In the genomic region with DNA sequence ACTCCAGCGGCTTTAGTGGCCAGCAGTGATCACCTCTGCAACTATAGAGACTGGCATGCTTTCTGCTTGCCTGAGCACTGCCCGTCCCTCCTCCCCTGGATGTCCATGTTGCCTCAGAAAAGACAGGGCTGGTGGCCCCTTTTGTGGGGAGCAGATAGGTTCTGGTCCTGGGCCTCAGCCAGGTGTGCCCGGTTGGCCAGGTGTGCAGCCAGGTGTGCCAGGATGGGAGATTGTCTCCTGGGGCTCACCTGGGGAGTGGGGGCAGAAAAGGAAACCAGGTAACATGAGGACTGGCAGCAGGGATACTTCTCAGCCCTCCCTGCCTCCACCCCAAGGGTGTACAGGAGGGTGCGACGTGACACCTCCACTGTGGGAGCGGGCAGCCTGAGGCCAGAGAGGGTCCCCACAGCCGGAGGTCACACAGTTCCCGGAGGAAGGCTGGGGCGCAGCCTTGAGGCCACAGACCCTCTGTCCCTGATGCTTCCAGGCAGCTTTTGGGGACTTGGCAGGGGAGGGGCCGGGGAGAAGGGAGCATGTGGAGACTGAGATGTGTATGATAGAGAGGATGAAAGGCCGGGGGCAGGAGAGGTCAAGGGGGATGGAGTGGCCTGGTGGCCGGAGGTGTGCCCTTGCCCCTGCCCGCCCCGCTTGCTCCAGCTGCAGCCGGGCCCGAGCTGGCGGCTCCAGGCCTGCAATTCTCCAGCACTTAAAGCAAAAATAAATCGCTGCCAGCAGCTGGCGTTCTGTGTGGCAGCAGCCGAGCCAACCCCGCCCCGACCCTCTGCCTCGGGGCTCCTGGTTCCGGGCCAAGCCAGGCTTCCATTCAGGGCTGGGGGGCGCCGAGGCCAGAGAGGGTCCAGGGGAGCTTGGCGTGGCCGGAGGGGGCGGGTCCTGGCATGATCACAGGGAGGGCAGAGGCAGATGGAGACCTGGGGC, we compare ENCODE assay signal across 20 cellular contexts. TPM values are rescaled to one million over a fixed set of nuclear protein-coding genes. Genes with fewer than 3 reads are reported as not detected.
"Had no signal": no experiment of that assay in that cellular context is flagged by ENCODE, and none has a peak within 500 bp of the region (broad histone marks: within the 10 kb centered on the region; RNA-seq: fewer than 3 reads in every experiment).

No MANE protein-coding gene starts in this region.

- H3K4me3 ChIP-seq: right atrium auricular region, skin epidermis had no signal

- H3K36me3 ChIP-seq: right atrium auricular region had no signal

- H3K9me3 Mint-ChIP-seq: activated naive CD4-positive, alpha-beta T cell treated with anti-CD3 and anti-CD28 coated beads for 36 hours; activated naive CD8-positive, alpha-beta T cell treated with anti-CD3 and anti-CD28 coated beads, Interleukin-2, amount 50 U/mL, for 24 hours; activated T-helper 2 cell treated with anti-CD3 and anti-CD28 coated beads, Interferon-gamma antibody, Interleukin-2, Interleukin-4, amounts not matched to agents 10 μg/mL and 5 μg/mL and 100 μg/mL, durations not matched to agents 14 hours and 24 hours and 36 hours; dendritic cell treated with granulocyte-macrophage colony-stimulating factor and Interleukin-4, amounts not matched to agents 40 ng/mL and 50 ng/mL, for 4 days; natural killer cell had no signal

- H3K9me3 ChIP-seq: right atrium auricular region had no signal

- H3K27me3 ChIP-seq: right atrium auricular region had no signal

- DNase-seq: activated CD4-positive, alpha-beta T cell treated with anti-CD3 and anti-CD28 coated beads, Interleukin-2, amount 50 U/mL, for 48 hours; activated CD4-positive, CD25-positive, alpha-beta regulatory T cell treated with anti-CD3 and anti-CD28 coated beads, Interleukin-2, amount 50 U/mL, for 72 hours; activated naive CD4-positive, alpha-beta T cell treated with anti-CD3 and anti-CD28 coated beads for 36 hours; activated naive CD8-positive, alpha-beta T cell treated with anti-CD3 and anti-CD28 coated beads, Interleukin-2, amount 50 U/mL, for 24 hours; aorta; effector memory CD4-positive, alpha-beta T cell; glutamatergic neuron; hypothalamus; mesendoderm; natural killer cell; nucleus accumbens; stimulated activated CD4-positive, alpha-beta T cell treated with anti-CD3 and anti-CD28 coated beads, Interleukin-15, amount 100 ng/mL, for 24 hours; stimulated activated CD4-positive, alpha-beta T cell treated with anti-CD3 and anti-CD28 coated beads, Interleukin-4, amount 100 ng/mL, for 1 hour; stimulated activated naive CD4-positive, alpha-beta T cell; trophoblast cell had no signal

- H3K27ac Mint-ChIP-seq: activated naive CD4-positive, alpha-beta T cell treated with anti-CD3 and anti-CD28 coated beads for 36 hours; activated naive CD8-positive, alpha-beta T cell treated with anti-CD3 and anti-CD28 coated beads, Interleukin-2, amount 50 U/mL, for 24 hours; activated T-helper 2 cell treated with anti-CD3 and anti-CD28 coated beads, Interferon-gamma antibody, Interleukin-2, Interleukin-4, amounts not matched to agents 10 μg/mL and 5 μg/mL and 100 μg/mL, durations not matched to agents 14 hours and 24 hours and 36 hours; dendritic cell treated with granulocyte-macrophage colony-stimulating factor and Interleukin-4, amounts not matched to agents 40 ng/mL and 50 ng/mL, for 4 days; natural killer cell; progenitor cell of endocrine pancreas had no signal

- H3K4me3 Mint-ChIP-seq: activated naive CD4-positive, alpha-beta T cell treated with anti-CD3 and anti-CD28 coated beads for 36 hours; activated naive CD8-positive, alpha-beta T cell treated with anti-CD3 and anti-CD28 coated beads, Interleukin-2, amount 50 U/mL, for 24 hours; dendritic cell treated with granulocyte-macrophage colony-stimulating factor and Interleukin-4, amounts not matched to agents 40 ng/mL and 50 ng/mL, for 4 days; natural killer cell had no signal

- H3K27ac ChIP-seq: skin epidermis had no signal

- ATAC-seq: activated naive CD8-positive, alpha-beta T cell treated with anti-CD3 and anti-CD28 coated beads, Interleukin-2, amount 50 U/mL, for 24 hours; natural killer cell had no signal

- H3K4me1 Mint-ChIP-seq: natural killer cell had no signal

RNA-seq across cellular contexts. Expression of a gene that starts 6.7 kb away (rescaled TPM):
- total RNA-seq: activated naive CD4-positive, alpha-beta T cell treated with anti-CD3 and anti-CD28 coated beads for 36 hours; activated T-helper 2 cell treated with anti-CD3 and anti-CD28 coated beads, Interferon-gamma antibody, Interleukin-2, Interleukin-4, amounts not matched to agents 10 μg/mL and 5 μg/mL and 100 μg/mL, durations not matched to agents 14 hours and 24 hours and 36 hours had no signal
